26 cellular contexts compared by ENCODE assay signal in the genomic region with DNA sequence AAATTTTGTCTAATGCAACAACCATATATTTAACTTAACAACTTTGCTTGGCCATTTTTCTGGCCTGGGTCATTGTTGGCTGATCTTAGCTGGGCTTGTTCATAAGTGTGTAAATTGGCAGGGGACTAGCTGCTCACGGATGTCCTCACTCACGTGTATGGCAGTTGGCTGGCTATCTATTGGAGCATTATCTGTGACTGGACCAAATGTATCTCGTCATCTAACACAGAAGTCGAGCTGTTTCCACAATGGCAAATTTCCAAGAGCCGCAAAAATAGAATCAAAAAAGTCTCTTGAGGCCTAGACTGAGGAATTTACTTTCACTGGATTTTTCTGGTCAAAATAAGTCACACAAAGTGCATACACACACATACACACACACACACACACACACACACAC.
"Had no signal": no experiment of that assay in that cellular context is flagged by ENCODE, and none has a peak within 500 bp of the region (broad histone marks: within the 10 kb centered on the region; RNA-seq: fewer than 3 reads in every experiment).

No MANE protein-coding gene starts in this region.

- H3K4me3 Mint-ChIP-seq: activated CD8-positive, alpha-beta T cell treated with anti-CD3 and anti-CD28 coated beads for 36 hours; activated T-cell treated with anti-CD3 and anti-CD28 coated beads, Interleukin-2, amount 50 U/mL, for 4 hours; activated T-helper 17 cell treated with anti-CD3 and anti-CD28 coated beads, Interleukin-2, amount 50 U/mL, for 72 hours; brain; nephron progenitor cell; stimulated activated memory B cell treated with anti-CD40 and anti-IgM and Interleukin-4, amounts not matched to agents 10 μg/mL and 1 μg/mL and 100 μg/mL, for 72 hours; stimulated activated naive CD8-positive, alpha-beta T cell treated with anti-CD3 and anti-CD28 coated beads, Interleukin-15, amount 100 ng/mL, for 72 hours had no signal

- H3K4me3 ChIP-seq: heart left ventricle, lung, right lobe of liver, thyroid gland, upper lobe of left lung, vagina had no signal

- H3K9me3 Mint-ChIP-seq: activated T-helper 17 cell treated with anti-CD3 and anti-CD28 coated beads, Interleukin-2, amount 50 U/mL, for 72 hours; brain; nephron progenitor cell had no signal

- ATAC-seq: activated CD8-positive, alpha-beta T cell treated with anti-CD3 and anti-CD28 coated beads for 36 hours; activated naive CD4-positive, alpha-beta T cell treated with anti-CD3 and anti-CD28 coated beads, Interleukin-2, amount 50 U/mL, for 72 hours; activated T-cell treated with anti-CD3 and anti-CD28 coated beads, Interleukin-2, amount 50 U/mL, for 4 hours; activated T-helper 17 cell treated with anti-CD3 and anti-CD28 coated beads, Interleukin-2, amount 50 U/mL, for 72 hours; heart left ventricle; left lobe of liver; right lobe of liver; SK-N-SH treated with all-trans-retinoic acid at 6 μM for 48 hours; stimulated activated memory B cell treated with anti-CD40 and anti-IgM and Interleukin-4, amounts not matched to agents 10 μg/mL and 1 μg/mL and 100 μg/mL, for 72 hours; stimulated activated naive CD8-positive, alpha-beta T cell treated with anti-CD3 and anti-CD28 coated beads, Interleukin-15, amount 100 ng/mL, for 72 hours had no signal

- H3K36me3 Mint-ChIP-seq: activated naive CD4-positive, alpha-beta T cell treated with anti-CD3 and anti-CD28 coated beads, Interleukin-2, amount 50 U/mL, for 72 hours; brain; stimulated activated memory B cell treated with anti-CD40 and anti-IgM and Interleukin-4, amounts not matched to agents 10 μg/mL and 1 μg/mL and 100 μg/mL, for 72 hours had no signal

- H3K27ac Mint-ChIP-seq: activated CD8-positive, alpha-beta T cell treated with anti-CD3 and anti-CD28 coated beads for 36 hours; activated naive CD4-positive, alpha-beta T cell treated with anti-CD3 and anti-CD28 coated beads, Interleukin-2, amount 50 U/mL, for 72 hours; activated T-helper 17 cell treated with anti-CD3 and anti-CD28 coated beads, Interleukin-2, amount 50 U/mL, for 72 hours; brain; nephron progenitor cell; progenitor cell of endocrine pancreas; stimulated activated memory B cell treated with anti-CD40 and anti-IgM and Interleukin-4, amounts not matched to agents 10 μg/mL and 1 μg/mL and 100 μg/mL, for 72 hours; stimulated activated naive CD8-positive, alpha-beta T cell treated with anti-CD3 and anti-CD28 coated beads, Interleukin-15, amount 100 ng/mL, for 72 hours had no signal

- DNase-seq: activated CD4-positive, alpha-beta T cell treated with anti-CD3 and anti-CD28 coated beads, Interleukin-2, amount 50 U/mL, for 1 hour; activated CD8-positive, alpha-beta T cell treated with anti-CD3 and anti-CD28 coated beads for 36 hours; activated T-cell treated with anti-CD3 and anti-CD28 coated beads, Interleukin-2, amount 50 U/mL, for 4 hours; central memory CD4-positive, alpha-beta T cell; dermis blood vessel endothelial cell; effector CD4-positive, alpha-beta T cell; foreskin fibroblast; heart left ventricle; hypothalamus; nephron progenitor cell; right lobe of liver; stimulated activated CD4-positive, alpha-beta T cell treated with anti-CD3 and anti-CD28 coated beads, Interleukin-4, amount 100 ng/mL, for 24 hours; stimulated activated CD8-positive, alpha-beta memory T cell treated with anti-CD3 and anti-CD28 coated beads, Interleukin-4, amount 100 ng/mL, for 48 hours; stimulated activated naive CD8-positive, alpha-beta T cell treated with anti-CD3 and anti-CD28 coated beads, Interleukin-15, amount 100 ng/mL, for 72 hours; T-helper 2 cell; thyroid gland; upper lobe of left lung had no signal

- H3K4me1 Mint-ChIP-seq: activated T-helper 17 cell treated with anti-CD3 and anti-CD28 coated beads, Interleukin-2, amount 50 U/mL, for 72 hours; nephron progenitor cell; stimulated activated memory B cell treated with anti-CD40 and anti-IgM and Interleukin-4, amounts not matched to agents 10 μg/mL and 1 μg/mL and 100 μg/mL, for 72 hours; stimulated activated naive CD8-positive, alpha-beta T cell treated with anti-CD3 and anti-CD28 coated beads, Interleukin-15, amount 100 ng/mL, for 72 hours had no signal

- H3K27me3 Mint-ChIP-seq: activated CD8-positive, alpha-beta T cell treated with anti-CD3 and anti-CD28 coated beads for 36 hours; activated T-helper 17 cell treated with anti-CD3 and anti-CD28 coated beads, Interleukin-2, amount 50 U/mL, for 72 hours; stimulated activated memory B cell treated with anti-CD40 and anti-IgM and Interleukin-4, amounts not matched to agents 10 μg/mL and 1 μg/mL and 100 μg/mL, for 72 hours; stimulated activated naive CD8-positive, alpha-beta T cell treated with anti-CD3 and anti-CD28 coated beads, Interleukin-15, amount 100 ng/mL, for 72 hours had no signal
